20 cellular contexts compared by ENCODE assay signal in the genomic region with DNA sequence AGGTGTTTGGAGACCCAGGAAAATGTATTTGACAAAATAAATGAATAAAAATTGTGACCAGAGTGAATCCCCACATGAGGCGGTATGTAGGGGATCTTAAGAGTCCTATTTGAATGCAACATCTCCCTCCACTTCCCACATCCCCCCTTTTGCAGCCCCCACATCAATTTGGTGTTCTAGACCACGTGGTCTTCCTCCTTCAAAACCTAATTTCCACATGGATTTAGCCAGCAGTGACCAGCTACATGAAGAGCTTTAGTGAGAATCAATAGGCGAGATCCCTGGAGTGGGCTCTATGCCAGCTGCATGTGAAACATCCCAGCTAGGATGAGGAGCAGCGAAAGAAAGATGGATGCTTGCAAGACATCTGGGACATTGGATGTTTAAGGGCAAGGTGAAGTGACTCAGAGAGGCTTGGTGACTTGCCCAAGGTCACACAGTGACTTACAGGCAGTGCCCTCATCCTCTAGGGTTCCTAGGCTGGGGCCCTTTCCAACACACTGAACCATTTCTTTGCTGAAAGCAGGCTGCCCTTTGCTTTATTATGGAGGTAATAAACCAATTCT. TPM values are rescaled to one million over a fixed set of nuclear protein-coding genes. Genes with fewer than 3 reads are reported as not detected.
DNase-seq lines count a peak whose midpoint lies in the region; ATAC-seq and TF ChIP-seq lines count a peak whose summit lies in the region.
"Had no signal": no experiment of that assay in that cellular context is flagged by ENCODE, and none has a peak within 500 bp of the region (broad histone marks: within the 10 kb centered on the region; RNA-seq: fewer than 3 reads in every experiment).

No MANE protein-coding gene starts in this region.

- WGBS in heart left ventricle, 4 donors = 83 to 86% (median 85%) methylated on average over 4 of the region's 4 CpGs
- 70% methylated on average over 4 of the region's 4 CpGs for WGBS in esophagus muscularis mucosa
- whole genome bisulfite sequencing in transverse colon (ENCODE audit: low coverage in 1 of 2), 2 donors = 66 to 70% methylated on average over 2 to 4 of the region's 4 CpGs

- peaks cover 5% of the 10 kb centered on the region for H3K27me3 Mint-ChIP-seq in activated naive CD4-positive, alpha-beta T cell treated with anti-CD3 and anti-CD28 coated beads, Interleukin-2, amount 10 ng/mL, durations not matched to agents 7 days and 5 days
- H3K27me3 Mint-ChIP-seq: CD4-positive, alpha-beta memory T cell had no signal

- H3K27me3 ChIP-seq in heart left ventricle (no peaks in the 10 kb centered on the region), esophagus muscularis mucosa (no peaks in the 10 kb centered on the region), muscle layer of colon (ENCODE audit: control insufficient read depth in 1 of 2, insufficient read depth in 2 of 2, low read length in 2 of 2) (no peaks in the 10 kb centered on the region), transverse colon (no peaks in the 10 kb centered on the region)
- H3K27me3 ChIP-seq: BE2C had no signal

- TF ChIP-seq CTCF in heart left ventricle (IDR thresholded peaks at IDR 0.05) (no peak), esophagus muscularis mucosa (IDR thresholded peaks at IDR 0.05) (no peak), transverse colon (IDR thresholded peaks at IDR 0.05) (no peak)

- no peak for ATAC-seq in heart left ventricle
- ATAC-seq: GM12878 had no signal

- peaks cover 4 to 79% (median 40%) of the 10 kb centered on the region in 12 donors for H3K4me1 ChIP-seq in heart left ventricle
- peaks cover 59 to 100% (median 93%) of the 10 kb centered on the region in 4 donors for H3K4me1 ChIP-seq in esophagus muscularis mucosa
- H3K4me1 ChIP-seq in muscle layer of colon (ENCODE audit: insufficient read depth, low read length) = peaks cover 86% of the 10 kb centered on the region
- H3K4me1 ChIP-seq in transverse colon = peaks cover 6 to 40% (median 18%) of the 10 kb centered on the region in 4 donors

- in situ Hi-C loops in transverse colon (cut with MboI; ENCODE audit: low pct_ligation_motif_present in 1 of 4, low pct_unique_long_range_greater_than_20kb in 1 of 4, low sequenced_read_pairs in 3 of 4) = no loop called here

- H3K36me3 Mint-ChIP-seq in activated naive CD4-positive, alpha-beta T cell treated with anti-CD3 and anti-CD28 coated beads, Interleukin-2, amount 10 ng/mL, durations not matched to agents 7 days and 5 days = peaks cover 10% of the 10 kb centered on the region

- H3K9ac ChIP-seq in muscle layer of colon (ENCODE audit: low read length) = no peak overlapping the region
- H3K9ac ChIP-seq: GM23248 had no signal

- H3K36me3 ChIP-seq in heart left ventricle (no peaks in the 10 kb centered on the region), esophagus muscularis mucosa (no peaks in the 10 kb centered on the region), muscle layer of colon (ENCODE audit: insufficient read depth, low read length) (no peaks in the 10 kb centered on the region), transverse colon (no peaks in the 10 kb centered on the region)
- H3K36me3 ChIP-seq: BE2C had no signal

- TF ChIP-seq EP300 in esophagus muscularis mucosa (IDR thresholded peaks at IDR 0.05) (no peak), transverse colon (IDR thresholded peaks at IDR 0.05; ENCODE audit: low read depth) (no peak)

- CTCF ChIA-PET in activated naive CD4-positive, alpha-beta T cell treated with anti-CD3 and anti-CD28 coated beads, Interleukin-2, amount 10 ng/mL, durations not matched to agents 7 days and 5 days (lab: Charles Lee) = no interaction called here

- H3K4me3 ChIP-seq in heart left ventricle (no peak overlapping the region), esophagus muscularis mucosa (no peak overlapping the region), muscle layer of colon (ENCODE audit: low read depth in 1 of 2, low read length in 2 of 2) (no peak overlapping the region), transverse colon (no peak overlapping the region)
- H3K4me3 ChIP-seq: GM12878, GM23248 had no signal

- H3K27ac ChIP-seq in heart left ventricle = peak overlapping the region in 4 of 12 donors; percentile 32 to 74 (median 47)
- H3K27ac ChIP-seq in esophagus muscularis mucosa (replicated peaks in 1 of 4) = peak overlapping the region; percentile 78 to 85 (median 84)
- peak overlapping the region; percentile 72 for H3K27ac ChIP-seq in muscle layer of colon (ENCODE audit: low read depth, low read length)
- H3K27ac ChIP-seq in transverse colon = peak overlapping the region in 3 of 4 donors; percentile 42 to 74 (median 73)
- H3K27ac ChIP-seq: GM23248 had no signal

- TF ChIP-seq POLR2A in heart left ventricle (IDR thresholded peaks at IDR 0.05) (no peak), esophagus muscularis mucosa (IDR thresholded peaks at IDR 0.05; ENCODE audit: low read depth) (no peak), transverse colon (IDR thresholded peaks at IDR 0.05) (no peak)

- no peak overlapping the region for H3K4me3 Mint-ChIP-seq in activated naive CD4-positive, alpha-beta T cell treated with anti-CD3 and anti-CD28 coated beads, Interleukin-2, amount 10 ng/mL, durations not matched to agents 7 days and 5 days
- H3K4me3 Mint-ChIP-seq: CD4-positive, alpha-beta memory T cell had no signal

- H3K4me1 Mint-ChIP-seq in activated naive CD4-positive, alpha-beta T cell treated with anti-CD3 and anti-CD28 coated beads, Interleukin-2, amount 10 ng/mL, durations not matched to agents 7 days and 5 days = peaks cover 19% of the 10 kb centered on the region

- no peaks in the 10 kb centered on the region for H3K9me3 Mint-ChIP-seq in activated naive CD4-positive, alpha-beta T cell treated with anti-CD3 and anti-CD28 coated beads, Interleukin-2, amount 10 ng/mL, durations not matched to agents 7 days and 5 days

- H3K9me3 ChIP-seq in heart left ventricle (no peaks in the 10 kb centered on the region), esophagus muscularis mucosa (no peaks in the 10 kb centered on the region), muscle layer of colon (ENCODE audit: low read length) (no peaks in the 10 kb centered on the region), transverse colon (no peaks in the 10 kb centered on the region)
- H3K9me3 ChIP-seq: BE2C had no signal

- intact Hi-C loops in cardiac septum (cut with DNase I) = no loop called here
- intact Hi-C loops in heart left ventricle (cut with DNase I) = no loop called here
- intact Hi-C loops in esophagus muscularis mucosa (cut with DNase I) = no loop called here
- intact Hi-C loops in transverse colon (cut with DNase I; ENCODE audit: low total_unique reads) = no loop called here

- peak; percentile 10 for DNase-seq in cardiac septum (ENCODE audit: low spot score)
- DNase-seq in heart left ventricle = no peak
- DNase-seq in esophagus muscularis mucosa (ENCODE audit: extremely low spot score) = no peak
- DNase-seq in transverse colon = no peak
- DNase-seq in stimulated activated CD8-positive, alpha-beta memory T cell treated with anti-CD3 and anti-CD28 coated beads, Interleukin-4, amount 100 ng/mL, for 48 hours = no peak
- no peak for DNase-seq in DMS153 (lab: John Stamatoyannopoulos, UW)
- no peak for DNase-seq in activated naive CD4-positive, alpha-beta T cell treated with anti-CD3 and anti-CD28 coated beads, Interleukin-2, amount 10 ng/mL, durations not matched to agents 7 days and 5 days
- DNase-seq: 8988T; BE2C; CD4-positive, alpha-beta memory T cell; DND-41; GDM1; GM23248; HCEC 1CT; KBM-7; MV-4-11; NCI-H1417; NCI-H187 treated with DMSO at 0.1 percent for 48 hours had no signal

- H3K27ac Mint-ChIP-seq in activated naive CD4-positive, alpha-beta T cell treated with anti-CD3 and anti-CD28 coated beads, Interleukin-2, amount 10 ng/mL, durations not matched to agents 7 days and 5 days = no peak overlapping the region

RNA-seq across cellular contexts. Expression of a gene that starts 23.8 kb away (rescaled TPM):
- total RNA-seq in cardiac septum = 153 TPM
- total RNA-seq in heart left ventricle = 100 to 1,000 TPM in 4 of 9 donors, 10 to 100 TPM in 5; 47.6 to 151 (median 90.6) TPM
- polyA plus RNA-seq in heart left ventricle = 10 to 100 TPM; 40.0 to 60.4 TPM
- 10 to 100 TPM; 27.7 to 70.1 (median 50.2) TPM for total RNA-seq in esophagus muscularis mucosa
- total RNA-seq in transverse colon = 10 to 100 TPM in 1 of 4 donors, 1 to 10 TPM in 3; 2.6 to 28.9 (median 4.9) TPM
